Comparison of ENCODE assay signal across 7 cellular contexts in the genomic region with DNA sequence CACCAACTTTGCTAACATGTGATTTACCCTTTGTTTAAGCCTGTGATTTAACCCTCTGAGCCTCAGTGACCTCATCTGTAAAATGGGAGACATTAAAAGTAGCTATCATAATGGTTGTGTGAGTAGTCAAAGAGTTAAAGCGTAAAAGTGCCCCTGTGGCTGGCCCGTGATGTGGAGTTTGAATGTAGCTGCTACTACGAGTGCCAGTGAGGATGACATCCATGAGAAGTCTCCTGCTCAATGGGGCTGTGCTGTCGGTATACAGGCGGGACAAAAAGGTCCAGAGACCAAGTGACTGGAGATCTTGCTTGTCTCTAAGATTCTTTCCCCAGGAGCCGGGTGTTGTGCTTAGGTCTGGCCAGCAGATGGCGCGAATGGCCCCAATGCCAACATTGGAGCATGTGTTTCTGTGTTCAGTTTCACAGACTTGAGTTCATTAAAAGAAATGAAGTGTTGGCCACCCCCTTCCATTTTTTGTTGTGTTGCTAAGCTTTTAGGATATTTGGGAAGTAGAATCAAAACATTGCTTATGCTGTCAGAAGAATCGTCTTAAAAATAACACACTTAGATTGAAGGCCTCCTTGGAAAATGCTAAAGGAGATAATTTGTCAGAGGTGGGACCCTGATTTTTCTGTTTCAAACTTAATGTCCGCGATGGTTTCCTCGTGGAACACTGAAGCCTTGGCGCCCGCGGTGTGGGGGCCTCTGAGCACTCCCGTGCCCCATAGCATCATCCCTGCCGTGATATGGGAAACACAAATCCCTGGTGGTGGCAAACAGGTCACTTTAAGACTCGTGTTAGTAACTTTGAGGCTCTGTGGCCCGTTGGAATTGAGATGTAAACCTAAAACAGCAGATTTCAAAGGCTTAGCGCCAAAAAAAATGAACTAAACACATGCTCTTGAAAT. TPM values are rescaled to one million over a fixed set of nuclear protein-coding genes. Genes with fewer than 3 reads are reported as not detected.
DNase-seq lines count a peak whose midpoint lies in the region; TF ChIP-seq lines count a peak whose summit lies in the region.

No MANE protein-coding gene starts in this region.

- 40 to 49% (median 45%) methylated on average over 20 of the region's 20 CpGs for WGBS in ovary, 3 donors

- TF ChIP-seq CTCF in GM10248 (IDR thresholded peaks at IDR 0.05; ENCODE audit: control extremely low read depth, extremely low read depth, low read depth, missing control alignments) (peak; percentile 85), KMS-11 (conservative IDR thresholded peaks at IDR 0.05; ENCODE audit: low read depth, low read length) (peak; percentile 96), ovary (IDR thresholded peaks at IDR 0.05) (peak; percentile 78 to 89 (median 87)), type B pancreatic cell (conservative IDR thresholded peaks at IDR 0.05) (peak; percentile 97)

- TF ChIP-seq EP300 in ovary (IDR thresholded peaks at IDR 0.05): no peak

- no peaks in the 10 kb centered on the region for H4K20me1 ChIP-seq in KMS-11 (ENCODE audit: insufficient read depth)

- H3K27ac ChIP-seq in KMS-11: peak overlapping the region; percentile 6; the same call in 1 of the 2 replicates
- no peak overlapping the region for H3K27ac ChIP-seq in ovary

- no peak overlapping the region for H2AFZ ChIP-seq in KMS-11 (ENCODE audit: low read depth)

- peak overlapping the region; percentile 54 for H3K27ac Mint-ChIP-seq in type B pancreatic cell

- no peak overlapping the region for H3K4me3 Mint-ChIP-seq in type B pancreatic cell

- no peak for TF ChIP-seq POLR2A in ovary (IDR thresholded peaks at IDR 0.05)

- no peak overlapping the region for H3K4me3 ChIP-seq in KMS-11 (IDR thresholded peaks at IDR 0.05; ENCODE audit: insufficient read depth, low read depth, low read length)
- H3K4me3 ChIP-seq in ovary: no peak overlapping the region

- POLR2A ChIA-PET in GM10248 (lab: Yijun Ruan, JAX): no interaction called here

- peak; percentile 87 for DNase-seq in GM10248 (ENCODE audit: extremely low spot score)
- DNase-seq in SK-MEL-5 (ENCODE audit: low read depth, low spot score): peak; percentile 83
- peak; percentile 88 for DNase-seq in activated gamma-delta T cell treated with Interleukin-2 at 50 U/mL for 16 hours
- peak; percentile 84 for DNase-seq in germinal center (ENCODE audit: low spot score)
- peak; percentile 71 to 91 (median 88) for DNase-seq in ovary
- DNase-seq in type B pancreatic cell (ENCODE audit: extremely low spot score, unreplicated experiment): peak; percentile 87

- intact Hi-C loops in ovary (cut with DNase I): loop anchor here (2.0 to 10.0 kb wide), 5 partner anchors 113 to 823 kb away; no protein-coding TSS in a partner anchor

- in situ Hi-C loops in SK-MEL-5 (cut with HindIII; ENCODE audit: low pct_unique_long_range_greater_than_20kb, low sequenced_read_pairs): no loop called here

- no peaks in the 10 kb centered on the region for H3K27me3 Mint-ChIP-seq in type B pancreatic cell

- H3K9me3 ChIP-seq in ovary: no peaks in the 10 kb centered on the region

- CTCF ChIA-PET in GM10248 (lab: Yijun Ruan, JAX): interaction anchor here (0.6 to 5.3 kb wide), 26 partner anchors 8 to 214 kb away, joined by 3 to 38 read pairs (median 4); a partner anchor contains a TSS

- H3K36me3 ChIP-seq in KMS-11 (ENCODE audit: insufficient read depth): peaks cover 2% of the 10 kb centered on the region; the same call in 1 of the 2 replicates
- no peaks in the 10 kb centered on the region for H3K36me3 ChIP-seq in ovary

- H3K9me3 Mint-ChIP-seq in type B pancreatic cell: no peaks in the 10 kb centered on the region

- no peaks in the 10 kb centered on the region for H3K79me2 ChIP-seq in KMS-11 (ENCODE audit: insufficient read depth, low read depth)

- peak overlapping the region; percentile 27; the same call in 1 of the 2 replicates for H3K4me2 ChIP-seq in KMS-11

- H3K4me1 Mint-ChIP-seq in type B pancreatic cell (ENCODE audit: unreplicated experiment): peaks cover 4% of the 10 kb centered on the region

- H3K4me1 ChIP-seq in KMS-11 (ENCODE audit: low read depth, poor library complexity, severe bottlenecking) (peaks cover 19% of the 10 kb centered on the region), ovary (ENCODE audit: insufficient read depth) (no peaks in the 10 kb centered on the region)

- H3K36me3 Mint-ChIP-seq in type B pancreatic cell: no peaks in the 10 kb centered on the region

- H3K9ac ChIP-seq in KMS-11: no peak overlapping the region

- H3K27me3 ChIP-seq in KMS-11 (ENCODE audit: insufficient read depth, low read depth): no peaks in the 10 kb centered on the region
- no peaks in the 10 kb centered on the region for H3K27me3 ChIP-seq in ovary

RNA-seq across cellular contexts. Expression of a gene that starts 9.3 kb away (rescaled TPM):
- total RNA-seq in SK-MEL-5 (2014; rRNA removed; shearing (Covaris generic)): 12.8 and 13.7 TPM in 2 replicates
- polyA plus RNA-seq in SK-MEL-5 (2015; cell fraction: cytosol; rRNA removed): 32.1 and 33.4 TPM in 2 replicates
- polyA plus RNA-seq in SK-MEL-5 (2015; cell fraction: nucleus; rRNA removed): 7.5 and 15.8 TPM in 2 replicates
- total RNA-seq in ovary: 10 to 100 TPM; 20.0 to 77.6 (median 39.3) TPM
- polyA plus RNA-seq in ovary: 10 to 100 TPM in 1 of 2 donors, 1 to 10 TPM in 1; 6.3 to 36.6 TPM
- 15.2 and 26.5 TPM in 2 replicates for total RNA-seq in type B pancreatic cell (ENCODE audit: low replicate concordance)

RNA-seq across cellular contexts. Expression of a gene that starts 30.8 kb away (rescaled TPM):
- 59.0 and 62.6 TPM in 2 replicates for total RNA-seq in SK-MEL-5 (2014; rRNA removed; shearing (Covaris generic))
- 69.0 and 73.2 TPM in 2 replicates for polyA plus RNA-seq in SK-MEL-5 (2015; cell fraction: cytosol; rRNA removed)
- polyA plus RNA-seq in SK-MEL-5 (2015; cell fraction: nucleus; rRNA removed): 63.1 and 75.8 TPM in 2 replicates
- total RNA-seq in ovary (10 to 100 TPM; 13.9 to 24.0 (median 19.0) TPM), type B pancreatic cell (ENCODE audit: low replicate concordance) (38.2 and 46.5 TPM in 2 replicates)
- 10 to 100 TPM; 20.4 to 46.1 TPM for polyA plus RNA-seq in ovary

RNA-seq across cellular contexts. Expression of a gene that starts 52.2 kb away (rescaled TPM):
- not detected in 2 replicates for total RNA-seq in SK-MEL-5 (2014; rRNA removed; shearing (Covaris generic))
- polyA plus RNA-seq in SK-MEL-5 (2015; cell fraction: cytosol; rRNA removed): not detected in 2 replicates
- polyA plus RNA-seq in SK-MEL-5 (2015; cell fraction: nucleus; rRNA removed): not detected in 2 replicates
- total RNA-seq in ovary (not detected), type B pancreatic cell (ENCODE audit: low replicate concordance) (not detected in 2 replicates)
- not detected for polyA plus RNA-seq in ovary
